In the genomic region with DNA sequence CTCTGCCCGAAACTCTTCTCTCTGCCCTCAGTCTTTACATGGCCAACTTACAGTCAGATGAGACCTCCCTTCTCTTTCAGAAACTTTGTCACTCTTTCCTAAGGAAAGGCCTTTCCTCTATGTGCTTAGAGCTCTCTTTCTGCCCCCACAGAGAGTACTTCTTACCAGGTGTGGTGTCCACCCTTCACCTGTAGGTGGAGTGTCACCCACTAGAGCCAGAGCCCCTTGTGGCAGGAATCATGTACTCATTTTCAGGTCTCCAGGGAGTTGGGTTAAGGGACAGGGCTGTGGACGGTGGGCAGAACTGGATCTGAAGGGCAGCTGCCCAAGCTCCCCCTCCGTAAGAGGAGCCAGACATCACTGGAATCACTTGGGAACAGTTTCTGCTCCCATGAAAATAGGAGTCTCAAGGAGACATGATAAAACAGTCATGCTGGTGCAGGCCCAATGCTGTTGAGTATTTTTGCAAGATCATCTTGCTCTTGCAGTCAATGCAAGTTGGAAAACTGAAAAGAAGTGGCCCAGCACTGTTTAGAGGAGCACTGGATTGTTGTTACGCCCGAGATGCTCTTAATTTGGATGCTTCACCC, we compare ENCODE assay signal across 7 cellular contexts.
A peak's percentile ranks its signal among the peaks of the same experiment; 100 is the strongest.
DNase-seq lines count a peak whose midpoint lies in the region; ATAC-seq, FAIRE-seq and TF ChIP-seq lines count a peak whose summit lies in the region.

No MANE protein-coding gene starts in this region.

- no peaks in the 10 kb centered on the region for H4K20me1 ChIP-seq in SU-DHL-6 (ENCODE audit: low read depth, low read length)

- H3F3A ChIP-seq in SU-DHL-6 (ENCODE audit: insufficient read depth) = no peaks in the 10 kb centered on the region

- FAIRE-seq in GM12891 (lab: Jason Lieb, UNC) = peak; percentile 85

- no peaks in the 10 kb centered on the region for H3K79me2 ChIP-seq in SU-DHL-6 (ENCODE audit: insufficient read depth, low read length)

- H3K27me3 ChIP-seq in SU-DHL-6 (ENCODE audit: low read length) (no peaks in the 10 kb centered on the region), kidney epithelial cell (ENCODE audit: control insufficient read depth, insufficient read depth, low read length) (no peaks in the 10 kb centered on the region)

- H3K36me3 ChIP-seq in SU-DHL-6 (ENCODE audit: low read length) = no peaks in the 10 kb centered on the region
- no peaks in the 10 kb centered on the region for H3K36me3 ChIP-seq in kidney epithelial cell (ENCODE audit: control insufficient read depth, insufficient read depth, low read length)

- H3K4me2 ChIP-seq in SU-DHL-6 (ENCODE audit: low read depth, low read length, poor library complexity, severe bottlenecking) = no peak overlapping the region

- no peak overlapping the region for H3K27ac ChIP-seq in SU-DHL-6 (ENCODE audit: low read depth, low read length)

- H3K9me3 ChIP-seq in SU-DHL-6 (ENCODE audit: insufficient read depth, low read length) = no peaks in the 10 kb centered on the region

- ATAC-seq in GM21526 (IDR thresholded peaks at IDR 0.05; ENCODE audit: low FRiP score, unreplicated experiment) (peak; percentile 96), HG03571 (IDR thresholded peaks at IDR 0.05; ENCODE audit: unreplicated experiment) (peak; percentile 89)

- DNase-seq in GM12891 (ENCODE audit: insufficient read length, low spot score) = peak; percentile 8
- DNase-seq in kidney epithelial cell (ENCODE audit: low read depth) = no peak
- DNase-seq in NCI-H446 treated with DMSO at 0.1 percent for 48 hours (lab: John Stamatoyannopoulos, UW) = no peak
- DNase-seq in NCI-H1105 (lab: John Stamatoyannopoulos, UW) = no peak

- no peak for TF ChIP-seq POLR2A in GM12891 (IDR thresholded peaks at IDR 0.05; ENCODE audit: low read depth, low read length)

- no peak overlapping the region for H3K9ac ChIP-seq in SU-DHL-6 (ENCODE audit: low read length)

- H2AFZ ChIP-seq in SU-DHL-6 (ENCODE audit: low read depth, low read length, severe bottlenecking) = no peak overlapping the region

- no peaks in the 10 kb centered on the region for H3K9me2 ChIP-seq in SU-DHL-6 (replicated peaks; ENCODE audit: insufficient read depth, low read length)

- no peak overlapping the region for H3K4me3 ChIP-seq in SU-DHL-6 (ENCODE audit: insufficient read depth, low read length, poor library complexity, severe bottlenecking)
- no peak overlapping the region for H3K4me3 ChIP-seq in kidney epithelial cell (ENCODE audit: low read depth, low read length)

- TF ChIP-seq CTCF in SU-DHL-6 (IDR thresholded peaks at IDR 0.05; ENCODE audit: insufficient read depth, low read length, poor library complexity, severe bottlenecking) (peak; percentile 49), kidney epithelial cell (IDR thresholded peaks at IDR 0.05; ENCODE audit: insufficient read depth, low read length, poor library complexity, severe bottlenecking) (peak; percentile 97)

TF ChIP-seq in GM12891, 5 proteins besides CTCF, POLR2A, EP300 and RAD21:
- no peak for TF ChIP-seq POLR2AphosphoS5 (IDR thresholded peaks at IDR 0.05; ENCODE audit: low read depth, low read length)
- no peak for TF ChIP-seq POU2F2 (IDR thresholded peaks at IDR 0.05; ENCODE audit: low read depth, low read length)
- no peak for TF ChIP-seq PAX5 (IDR thresholded peaks at IDR 0.05; ENCODE audit: insufficient read depth, low read length, severe bottlenecking)
- TF ChIP-seq TAF1 (IDR thresholded peaks at IDR 0.05; ENCODE audit: low read depth, low read length) = no peak
- TF ChIP-seq SPI1 (IDR thresholded peaks at IDR 0.05; ENCODE audit: low read depth, low read length) = no peak
